31 cellular contexts compared by ENCODE assay signal in the genomic region with DNA sequence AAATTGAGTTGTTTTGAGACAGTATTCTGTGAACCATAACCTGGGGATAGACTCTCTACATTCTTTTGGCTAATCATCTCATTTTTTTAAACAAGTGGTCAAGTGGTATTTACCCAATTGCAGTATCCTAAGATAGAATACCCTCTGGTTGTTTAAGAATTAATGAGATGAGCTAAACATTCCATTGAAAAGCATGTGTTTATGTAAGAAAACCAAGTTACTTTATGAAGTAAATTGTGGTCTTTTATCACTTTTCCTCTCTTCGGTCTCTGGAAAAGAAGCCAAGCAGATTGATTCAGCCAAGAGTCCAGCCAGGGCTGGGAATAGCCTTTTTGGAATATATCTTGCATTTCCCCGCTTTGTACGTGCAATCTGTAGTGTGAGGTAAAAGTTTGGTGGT.
DNase-seq lines count a peak whose midpoint lies in the region; ATAC-seq and TF ChIP-seq lines count a peak whose summit lies in the region.
"Had no signal": no experiment of that assay in that cellular context is flagged by ENCODE, and none has a peak within 500 bp of the region (broad histone marks: within the 10 kb centered on the region; RNA-seq: fewer than 3 reads in every experiment).

No MANE protein-coding gene starts in this region.

- no peak overlapping the region for H3K4me3 ChIP-seq in fibroblast of villous mesenchyme (ENCODE audit: low read depth, low read length)
- H3K4me3 ChIP-seq: colonic mucosa, gastroesophageal sphincter, PC-9 had no signal

- no peak for TF ChIP-seq CTCF in fibroblast of villous mesenchyme (IDR thresholded peaks at IDR 0.05; ENCODE audit: insufficient read depth, low read depth, low read length)

- ATAC-seq in stimulated activated memory B cell treated with anti-CD40 and anti-IgM and Interleukin-4, amounts not matched to agents 10 μg/mL and 1 μg/mL and 100 μg/mL, for 72 hours = no peak
- ATAC-seq in GM21447 (IDR thresholded peaks at IDR 0.05; ENCODE audit: unreplicated experiment) = no peak
- ATAC-seq: gastroesophageal sphincter had no signal

- no peaks in the 10 kb centered on the region for H3K9me3 Mint-ChIP-seq in stimulated activated memory B cell treated with anti-CD40 and anti-IgM and Interleukin-4, amounts not matched to agents 10 μg/mL and 1 μg/mL and 100 μg/mL, for 72 hours
- H3K9me3 Mint-ChIP-seq: activated naive CD8-positive, alpha-beta T cell treated with anti-CD3 and anti-CD28 coated beads, Interleukin-2, amount 10 ng/mL, durations not matched to agents 7 days and 5 days; CD4-positive, alpha-beta T cell; IgD-negative memory B cell; type B pancreatic cell had no signal

- peaks cover 7% of the 10 kb centered on the region for H3K36me3 Mint-ChIP-seq in stimulated activated memory B cell treated with anti-CD40 and anti-IgM and Interleukin-4, amounts not matched to agents 10 μg/mL and 1 μg/mL and 100 μg/mL, for 72 hours
- H3K36me3 Mint-ChIP-seq: activated naive CD8-positive, alpha-beta T cell treated with anti-CD3 and anti-CD28 coated beads, Interleukin-2, amount 10 ng/mL, durations not matched to agents 7 days and 5 days; naive B cell had no signal

- no peaks in the 10 kb centered on the region for H3K27me3 Mint-ChIP-seq in stimulated activated memory B cell treated with anti-CD40 and anti-IgM and Interleukin-4, amounts not matched to agents 10 μg/mL and 1 μg/mL and 100 μg/mL, for 72 hours
- H3K27me3 Mint-ChIP-seq: IgD-negative memory B cell had no signal

- H3K27ac Mint-ChIP-seq in stimulated activated memory B cell treated with anti-CD40 and anti-IgM and Interleukin-4, amounts not matched to agents 10 μg/mL and 1 μg/mL and 100 μg/mL, for 72 hours = peak overlapping the region; percentile 77
- H3K27ac Mint-ChIP-seq: activated naive CD8-positive, alpha-beta T cell treated with anti-CD3 and anti-CD28 coated beads, Interleukin-2, amount 10 ng/mL, durations not matched to agents 7 days and 5 days; CD4-positive, alpha-beta T cell; IgD-negative memory B cell; type B pancreatic cell had no signal

- H3K4me1 Mint-ChIP-seq in stimulated activated memory B cell treated with anti-CD40 and anti-IgM and Interleukin-4, amounts not matched to agents 10 μg/mL and 1 μg/mL and 100 μg/mL, for 72 hours = peaks cover 33% of the 10 kb centered on the region

- DNase-seq in EH (ENCODE audit: low read depth) (peak; percentile 85), amniotic stem cell (lab: John Stamatoyannopoulos, UW) (peak; percentile 9), fibroblast of villous mesenchyme (ENCODE audit: low read depth) (peak; percentile 50), RKO (ENCODE audit: low spot score) (no peak)
- no peak for DNase-seq in effector CD4-positive, alpha-beta T cell
- DNase-seq: activated CD4-positive, alpha-beta T cell treated with anti-CD3 and anti-CD28 coated beads for 48 hours; activated CD8-positive, alpha-beta memory T cell treated with anti-CD3 and anti-CD28 coated beads for 24 hours; activated effector memory CD4-positive, alpha-beta T cell treated with anti-CD3 and anti-CD28 coated beads, Interleukin-2, amount 50 U/mL, for 16 hours; activated naive CD8-positive, alpha-beta T cell treated with anti-CD3 and anti-CD28 coated beads, Interleukin-2, amount 10 ng/mL, durations not matched to agents 7 days and 5 days; activated T-cell treated with anti-CD3 and anti-CD28 coated beads, Interleukin-2, amount 50 U/mL, for 1 hour; CD4-positive, alpha-beta T cell; colonic mucosa; H7; left ventricle myocardium superior; naive B cell; NCI-H1048; NCI-H187 treated with DMSO at 0.1 percent for 48 hours; NCI-H524 treated with DMSO at 0.1 percent for 48 hours; NK-92 treated with Interleukin-12 subunit alpha and Interleukin-12 subunit beta, amount 100 ng/mL, for 24 hours; PC-9; retina; SHP77; stimulated activated CD4-positive, alpha-beta T cell treated with anti-CD3 and anti-CD28 coated beads, Interleukin-2, amount 100 ng/mL, for 48 hours; SW 1271; T-helper 9 cell; WERI-Rb-1 had no signal

- H3K4me3 Mint-ChIP-seq in stimulated activated memory B cell treated with anti-CD40 and anti-IgM and Interleukin-4, amounts not matched to agents 10 μg/mL and 1 μg/mL and 100 μg/mL, for 72 hours = no peak overlapping the region
- H3K4me3 Mint-ChIP-seq: activated naive CD8-positive, alpha-beta T cell treated with anti-CD3 and anti-CD28 coated beads, Interleukin-2, amount 10 ng/mL, durations not matched to agents 7 days and 5 days; CD4-positive, alpha-beta T cell; IgD-negative memory B cell; naive B cell; type B pancreatic cell had no signal

Comparison
In these comparisons a context has a peak if more than half of its experiments do, and no peak if none do; other contexts are left out.
1. DNase-seq: peak in EH (single experiment), amniotic stem cell (single experiment) and fibroblast of villous mesenchyme (single experiment); none in effector CD4-positive, alpha-beta T cell (single experiment) and RKO (single experiment).